In genomic region chr1:65264197-65264929, GRCh38 we compare ENCODE assay signal across 8 cellular contexts. TPM values are rescaled to one million over a fixed set of nuclear protein-coding genes. Genes with fewer than 3 reads are reported as not detected.
DNase-seq lines count a peak whose midpoint lies in the region; ATAC-seq and TF ChIP-seq lines count a peak whose summit lies in the region.

No MANE protein-coding gene starts in this region.

- no peaks in the 10 kb centered on the region for H3K9me2 ChIP-seq in PC-9 (ENCODE audit: insufficient read depth)

- no peak for TF ChIP-seq POLR2A in erythroblast (IDR thresholded peaks at IDR 0.05; ENCODE audit: low read length)

- peaks cover 39% of the 10 kb centered on the region for H3K4me1 Mint-ChIP-seq in activated naive CD4-positive, alpha-beta T cell treated with anti-CD3 and anti-CD28 coated beads for 36 hours (ENCODE audit: low read depth)

- H3K36me3 ChIP-seq in SJCRH30: no peaks in the 10 kb centered on the region
- no peaks in the 10 kb centered on the region for H3K36me3 ChIP-seq in muscle layer of duodenum (ENCODE audit: control insufficient read depth in 1 of 2, insufficient read depth in 2 of 2, low read length in 2 of 2)
- no peaks in the 10 kb centered on the region for H3K36me3 ChIP-seq in PC-9 (ENCODE audit: low read depth)

- H4K20me1 ChIP-seq in PC-9 (ENCODE audit: insufficient read depth): no peaks in the 10 kb centered on the region

- H3K9me3 Mint-ChIP-seq in activated naive CD4-positive, alpha-beta T cell treated with anti-CD3 and anti-CD28 coated beads for 36 hours: no peaks in the 10 kb centered on the region

- H3K4me3 Mint-ChIP-seq in activated naive CD4-positive, alpha-beta T cell treated with anti-CD3 and anti-CD28 coated beads for 36 hours: peak overlapping the region; percentile 35

- no peaks in the 10 kb centered on the region for H3K4me1 ChIP-seq in SJCRH30
- peaks cover 0 to 8% of the 10 kb centered on the region in 2 donors for H3K4me1 ChIP-seq in muscle layer of duodenum (ENCODE audit: control insufficient read depth in 1 of 2, insufficient read depth in 2 of 2, low read length in 2 of 2)
- H3K4me1 ChIP-seq in PC-9 (replicated peaks; ENCODE audit: insufficient read depth): peaks cover 13% of the 10 kb centered on the region; the same call in 1 of the 2 replicates

- H3K9me3 ChIP-seq in SJCRH30 (replicated peaks): no peaks in the 10 kb centered on the region
- no peaks in the 10 kb centered on the region for H3K9me3 ChIP-seq in muscle layer of duodenum (ENCODE audit: control insufficient read depth in 1 of 2, low read length in 2 of 2)
- no peaks in the 10 kb centered on the region for H3K9me3 ChIP-seq in PC-9 (ENCODE audit: insufficient read depth, low read depth)

- H3K27ac Mint-ChIP-seq in activated naive CD4-positive, alpha-beta T cell treated with anti-CD3 and anti-CD28 coated beads for 36 hours: no peak overlapping the region

- no peak overlapping the region for H3K4me2 ChIP-seq in PC-9

- H3K4me3 ChIP-seq in SJCRH30 (no peak overlapping the region), muscle layer of duodenum (ENCODE audit: low read depth in 1 of 2, low read length in 2 of 2) (peak overlapping the region; percentile 61 to 76), PC-9 (no peak overlapping the region)

- peaks cover 3% of the 10 kb centered on the region; the same call in 1 of the 2 replicates for H3F3A ChIP-seq in PC-9 (ENCODE audit: insufficient read depth, low read depth)

- no TSS peak for BruUV-seq in PC-9 (replicated peaks; lab: Mats Ljungman, UMichigan)

- H3K27me3 ChIP-seq in SJCRH30 (no peaks in the 10 kb centered on the region; the same call in 1 of the 2 replicates), muscle layer of duodenum (ENCODE audit: low read depth, low read length) (peaks cover 11% of the 10 kb centered on the region), PC-9 (ENCODE audit: insufficient read depth, low read depth) (no peaks in the 10 kb centered on the region)

- no peaks in the 10 kb centered on the region for H3K36me3 Mint-ChIP-seq in activated naive CD4-positive, alpha-beta T cell treated with anti-CD3 and anti-CD28 coated beads for 36 hours (ENCODE audit: low read depth)

- ATAC-seq in GM21515 (IDR thresholded peaks at IDR 0.05; ENCODE audit: unreplicated experiment): no peak

- no peak overlapping the region for H2AFZ ChIP-seq in PC-9

- no peak for TF ChIP-seq CTCF in PC-9 (conservative IDR thresholded peaks at IDR 0.05)

- peak; percentile 22 for DNase-seq in activated naive CD4-positive, alpha-beta T cell treated with anti-CD3 and anti-CD28 coated beads for 36 hours
- no peak for DNase-seq in activated naive CD4-positive, alpha-beta T cell treated with Interleukin-2 at 50 U/mL for 16 hours
- DNase-seq in SJCRH30: peak; percentile 7 to 34
- DNase-seq in erythroblast (lab: John Stamatoyannopoulos, UW): peak; percentile 81 to 90
- no peak for DNase-seq in SKM-1 (lab: John Stamatoyannopoulos, UW; ENCODE audit: unreplicated experiment)
- no peak for DNase-seq in PC-9

- H3K27ac ChIP-seq in SJCRH30 (no peak overlapping the region), muscle layer of duodenum (ENCODE audit: low read length) (no peak overlapping the region), PC-9 (no peak overlapping the region)

- CTCF ChIA-PET in activated naive CD4-positive, alpha-beta T cell treated with anti-CD3 and anti-CD28 coated beads for 36 hours (lab: Charles Lee): interaction anchor here (0.8 kb wide), 1 partner anchor 84 kb away, joined by 3 read pairs; no protein-coding TSS in a partner anchor
- CTCF ChIA-PET in PC-9 (lab: Charles Lee): no interaction called here

- POLR2A ChIA-PET in PC-9 (lab: Charles Lee; ENCODE audit: unreplicated experiment): no interaction called here

- H3K27me3 Mint-ChIP-seq in activated naive CD4-positive, alpha-beta T cell treated with anti-CD3 and anti-CD28 coated beads for 36 hours (ENCODE audit: low read depth): peaks cover 16% of the 10 kb centered on the region

- intact Hi-C loops in activated naive CD4-positive, alpha-beta T cell treated with anti-CD3 and anti-CD28 coated beads for 36 hours (cut with micrococcal nuclease): loop anchor here (5.0 to 10.0 kb wide), 2 partner anchors 300 to 548 kb away; partner anchors contain the start of gene JAK1
- intact Hi-C loops in PC-9 (cut with micrococcal nuclease; ENCODE audit: unreplicated experiment): no loop called here

- no peaks in the 10 kb centered on the region for H3K79me2 ChIP-seq in PC-9 (ENCODE audit: low read depth)

RNA-seq across cellular contexts. Expression of gene DNAJC6, which starts 45.0 kb away (rescaled TPM):
- 1 to 10 TPM; 2.0 to 2.6 TPM for total RNA-seq in activated naive CD4-positive, alpha-beta T cell treated with anti-CD3 and anti-CD28 coated beads for 36 hours
- 0.02 and 0.35 TPM in 2 replicates for total RNA-seq in SJCRH30 (2014; rRNA removed; shearing (Covaris generic))
- total RNA-seq in PC-9 (2021): 11.2 and 15.6 TPM in 2 replicates

Comparison
In these comparisons a context has a peak if more than half of its experiments do, and no peak if none do; other contexts are left out.
1. DNase-seq: peak in activated naive CD4-positive, alpha-beta T cell treated with anti-CD3 and anti-CD28 coated beads for 36 hours (single experiment), SJCRH30 (2 of 2) and erythroblast (2 of 2); none in activated naive CD4-positive, alpha-beta T cell treated with Interleukin-2 at 50 U/mL for 16 hours (single experiment), SKM-1 (single experiment) and PC-9 (0 of 2).
2. H3K4me3 ChIP-seq: peak in muscle layer of duodenum (2 of 2); none in SJCRH30 (single experiment) and PC-9 (single experiment).